ENCODE assay signal across 8 cellular contexts in genomic region chr10:75210193-75211006, GRCh38. TPM values are rescaled to one million over a fixed set of nuclear protein-coding genes. Genes with fewer than 3 reads are reported as not detected.
A peak's percentile ranks its signal among the peaks of the same experiment; 100 is the strongest.
DNase-seq lines count a peak whose midpoint lies in the region; ATAC-seq, FAIRE-seq and TF ChIP-seq lines count a peak whose summit lies in the region.

Gene VDAC2 (plus strand): TSS chr10:75210796. CDS start chr10:75211159, 363 bp downstream.

- ATAC-seq in HG02678 (IDR thresholded peaks at IDR 0.05; ENCODE audit: unreplicated experiment): peak; percentile 87

- H3K27ac ChIP-seq in left ventricle myocardium inferior (replicated peaks): peak within 1 kb of the TSS; percentile 100

- peak within 1 kb of the TSS; percentile 89 for H3K4me3 ChIP-seq in left ventricle myocardium inferior

- FAIRE-seq in GM12892 (lab: Jason Lieb, UNC): peak; percentile 100
- peak; percentile 79 for FAIRE-seq in urothelium cell line (lab: Jason Lieb, UNC)

- H3K4me1 ChIP-seq in left ventricle myocardium inferior: peaks cover 64% of the 10 kb centered on the region

- H3K27me3 ChIP-seq in left ventricle myocardium inferior (ENCODE audit: low read depth): no peaks in the 10 kb centered on the region

- TF ChIP-seq POLR2A in GM12892 (IDR thresholded peaks at IDR 0.05; ENCODE audit: low read depth, low read length): peak; percentile 76; the same call in 1 of the 2 replicates

- DNase-seq in GM12892 (ENCODE audit: insufficient read length) (peak; percentile 87), NCI-H1105 treated with DMSO at 0.1 percent for 48 hours (lab: John Stamatoyannopoulos, UW) (peak; percentile 77), amniotic epithelial cell (ENCODE audit: low read depth) (peak; percentile 73), left ventricle myocardium inferior (peak; percentile 93), pulmonary artery endothelial cell (ENCODE audit: low read depth, low spot score) (peak; percentile 36), urothelium cell line (ENCODE audit: low spot score) (peak; percentile 97)

- no peak for TF ChIP-seq CTCF in left ventricle myocardium inferior (IDR thresholded peaks at IDR 0.05; ENCODE audit: borderline replicate concordance)

- intact Hi-C loops in T-helper 1 cell treated with Interleukin-12 subunit alpha and Interleukin-12 subunit beta and Interleukin-4 antibody, amounts not matched to agents 30 ng/mL and 1 ng/mL, for 36 hours (cut with micrococcal nuclease): loop anchor here (1.0 kb wide), 10 partner anchors 20 to 1333 kb away; partner anchors contain the start of genes ADK, KAT6B and SAMD8
- intact Hi-C loops in left ventricle myocardium inferior (cut with micrococcal nuclease): no loop called here

- peaks cover 37% of the 10 kb centered on the region for H3K36me3 ChIP-seq in left ventricle myocardium inferior

- H3K9me3 ChIP-seq in left ventricle myocardium inferior (replicated peaks): no peaks in the 10 kb centered on the region

RNA-seq across cellular contexts. Expression of gene VDAC2, which starts in this region (rescaled TPM):
- polyA plus RNA-seq in GM12892 (2012; ENCODE audit: missing spikeins): 239 TPM
- 135 and 140 TPM in 2 replicates for total RNA-seq in T-helper 1 cell treated with Interleukin-12 subunit alpha and Interleukin-12 subunit beta and Interleukin-4 antibody, amounts not matched to agents 30 ng/mL and 1 ng/mL, for 36 hours
- total RNA-seq in left ventricle myocardium inferior (442 TPM), pulmonary artery endothelial cell (144 and 171 TPM in 2 replicates)

Comparison
In these comparisons a context has a peak if more than half of its experiments do, and no peak if none do; other contexts are left out.
1. Peak in every context shown above with its lines: DNase-seq, ATAC-seq, H3K4me3 ChIP-seq and H3K27ac ChIP-seq.
2. DNase-seq: peak in every context shown above with its lines; median percentile 97 in urothelium cell line; 93 in left ventricle myocardium inferior; 87 in GM12892; 77 in NCI-H1105 treated with DMSO at 0.1 percent for 48 hours; 73 in amniotic epithelial cell; 36 in pulmonary artery endothelial cell.